ENCODE assay signal across 26 cellular contexts in genomic region chr1:213742992-213743391, GRCh38.
"Had no signal": no experiment of that assay in that cellular context is flagged by ENCODE, and none has a peak within 500 bp of the region (broad histone marks: within the 10 kb centered on the region; RNA-seq: fewer than 3 reads in every experiment).

No MANE protein-coding gene starts in this region.

- H3K9me3 ChIP-seq: psoas muscle, right lobe of liver, thoracic aorta, thyroid gland, upper lobe of left lung, vagina had no signal

- H3K4me3 ChIP-seq: neural progenitor cell, ovary, psoas muscle, right lobe of liver, sigmoid colon, stomach, thoracic aorta, thyroid gland, tibial nerve, upper lobe of left lung, vagina had no signal

- H3K27me3 ChIP-seq: neural progenitor cell, ovary, right lobe of liver, sigmoid colon, stomach, thyroid gland, tibial nerve, upper lobe of left lung, vagina had no signal

- H3K79me2 ChIP-seq: parathyroid adenoma had no signal

- DNase-seq: natural killer cell; occipital lobe; ovary; posterior cingulate gyrus; psoas muscle; right cardiac atrium; right lobe of liver; sigmoid colon; small intestine; stimulated activated CD4-positive, alpha-beta T cell treated with anti-CD3 and anti-CD28 coated beads, Interleukin-15, amount 100 ng/mL, for 24 hours; stimulated activated CD4-positive, alpha-beta T cell treated with anti-CD3 and anti-CD28 coated beads, Interleukin-2, amount 100 ng/mL, for 24 hours; stimulated activated CD4-positive, alpha-beta T cell treated with anti-CD3 and anti-CD28 coated beads, Interleukin-2, amount 100 ng/mL, for 48 hours; stimulated activated CD4-positive, alpha-beta T cell treated with anti-CD3 and anti-CD28 coated beads, Interleukin-4, amount 100 ng/mL, for 24 hours; stimulated activated naive B cell treated with anti-CD40 and anti-IgM and Interleukin-4, amounts not matched to agents 10 μg/mL and 1 μg/mL and 100 μg/mL, for 72 hours; stimulated activated naive CD4-positive, alpha-beta T cell treated with Interleukin-2 at 50 U/mL for 16 hours; stomach; thyroid gland; trophoblast cell; upper lobe of left lung had no signal

- H2AFZ ChIP-seq: neural progenitor cell, parathyroid adenoma had no signal

- H3K4me2 ChIP-seq: neural progenitor cell had no signal

- H3K27ac ChIP-seq: neural progenitor cell, ovary, parathyroid adenoma, psoas muscle, right lobe of liver, sigmoid colon, stomach, thoracic aorta, thyroid gland, tibial nerve, upper lobe of left lung, vagina had no signal

- H3K36me3 ChIP-seq: neural progenitor cell, ovary, right lobe of liver, sigmoid colon, stomach, thoracic aorta, thyroid gland, tibial nerve, upper lobe of left lung, vagina had no signal

- ATAC-seq: natural killer cell; psoas muscle; right cardiac atrium; right lobe of liver; stimulated activated effector memory CD8-positive, alpha-beta T cell treated with anti-CD3 and anti-CD28 coated beads, Interleukin-12 subunit alpha, Interleukin-12 subunit beta, amount 100 ng/mL, for 72 hours; stimulated activated naive B cell treated with anti-CD40 and anti-IgM and Interleukin-4, amounts not matched to agents 10 μg/mL and 1 μg/mL and 100 μg/mL, for 72 hours had no signal

- H3K9ac ChIP-seq: neural progenitor cell, parathyroid adenoma had no signal

- FAIRE-seq: small intestine, urothelium cell line had no signal

- H3K4me1 ChIP-seq: parathyroid adenoma, psoas muscle, sigmoid colon, stomach, thyroid gland, tibial nerve, upper lobe of left lung, vagina had no signal
